In the genomic region with DNA sequence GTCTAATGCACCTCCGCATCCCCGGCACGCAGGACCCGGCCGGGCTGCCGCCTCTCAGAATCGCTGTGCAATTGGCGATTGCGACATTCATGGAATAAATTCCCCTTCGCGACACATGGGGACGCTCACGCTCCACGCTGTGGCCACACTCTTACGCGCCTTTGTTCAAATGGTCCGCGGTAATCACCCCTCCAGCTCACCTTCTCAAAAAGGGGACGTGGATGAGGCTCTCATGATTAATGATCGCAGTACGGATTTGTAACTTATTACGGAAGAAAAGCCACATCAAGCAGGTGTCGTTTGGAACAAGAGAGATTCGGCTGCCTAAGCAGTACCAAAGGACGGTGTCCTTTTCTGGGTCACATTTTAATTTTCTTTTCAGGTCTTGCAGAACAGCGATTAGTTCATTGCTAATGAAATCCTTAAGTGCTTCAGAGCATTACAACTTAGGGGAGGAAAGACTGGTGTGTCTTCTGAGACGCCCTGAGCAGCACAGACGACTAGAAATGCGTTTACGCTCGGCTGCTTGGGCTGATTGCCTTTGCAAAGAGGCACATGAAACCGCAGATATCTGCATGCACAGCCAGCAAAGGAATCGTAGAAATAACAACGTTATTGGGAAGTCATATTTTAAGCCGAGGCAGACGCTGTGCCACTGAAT, we compare ENCODE assay signal across 9 cellular contexts. TPM values are rescaled to one million over a fixed set of nuclear protein-coding genes. Genes with fewer than 3 reads are reported as not detected.
A peak's percentile ranks its signal among the peaks of the same experiment; 100 is the strongest.
DNase-seq lines count a peak whose midpoint lies in the region; ATAC-seq, FAIRE-seq and TF ChIP-seq lines count a peak whose summit lies in the region.
"Had no signal": no experiment of that assay in that cellular context is flagged by ENCODE, and none has a peak within 500 bp of the region (broad histone marks: within the 10 kb centered on the region; RNA-seq: fewer than 3 reads in every experiment).

No MANE protein-coding gene starts in this region.

- H3K27me3 ChIP-seq in IMR-90 (ENCODE audit: control insufficient read depth, insufficient read depth, low read length) (peaks cover 3% of the 10 kb centered on the region), OCI-LY1 (ENCODE audit: insufficient read depth, low read length) (no peaks in the 10 kb centered on the region; the same call in 1 of the 2 replicates), H1 (replicated peaks in 1 of 4; ENCODE audit: control insufficient read depth in 3 of 4, extremely low read depth in 1 of 4, insufficient read depth in 3 of 4, low read length in 3 of 4) (no peaks in the 10 kb centered on the region; a peak in 1 of 7 replicates), lung (ENCODE audit: control insufficient read depth, insufficient read depth) (no peaks in the 10 kb centered on the region), tibial nerve (peaks cover 0 to 3% of the 10 kb centered on the region in 2 donors)

- peak; percentile 50 for DNase-seq in NCI-H510A treated with DMSO at 0.1 percent for 48 hours (lab: John Stamatoyannopoulos, UW)
- DNase-seq in NCI-H510A (lab: John Stamatoyannopoulos, UW) = no peak
- peak; percentile 28 for DNase-seq in IMR-90
- DNase-seq in H1 (ENCODE audit: low read depth in 1 of 2, low spot score in 2 of 2) = peak; percentile 53 to 75
- DNase-seq in lung (ENCODE audit: low spot score) = peak; percentile 65
- peak in 1 of 2 donors; percentile 63 for DNase-seq in tibial nerve (ENCODE audit: low spot score in 2 of 2)

- no peak overlapping the region for H2BK15ac ChIP-seq in IMR-90 (ENCODE audit: low read depth, low read length)
- H2BK15ac ChIP-seq in H1 (ENCODE audit: low read length) = no peak overlapping the region

- no peak overlapping the region for H3K56ac ChIP-seq in IMR-90 (ENCODE audit: extremely low read depth, insufficient read depth, low read length)
- no peak overlapping the region for H3K56ac ChIP-seq in H1 (replicated peaks; ENCODE audit: insufficient read length, low read depth, low read length)

- CTCF ChIA-PET in IMR-90 (lab: Yijun Ruan, JAX) = no interaction called here
- CTCF ChIA-PET in H1 (lab: Charles Lee; ENCODE audit: partially characterized antibody) = interaction anchor here (0.6 to 4.6 kb wide), 35 partner anchors 8 to 708 kb away, joined by 3 to 43 read pairs (median 4); a partner anchor contains a TSS

- no peak overlapping the region for H2AK9ac ChIP-seq in IMR-90 (replicated peaks; ENCODE audit: low read depth, low read length, poor library complexity)

- H2BK5ac ChIP-seq in IMR-90 (ENCODE audit: low read depth, low read length, poor library complexity, severe bottlenecking) (no peak overlapping the region), H1 (ENCODE audit: low read depth, low read length) (0 out of 2 replicates have a peak overlapping the region, but pooled peaks have one; percentile 28)

- H3K4me3 ChIP-seq in IMR-90 (ENCODE audit: insufficient read depth, low read depth, low read length) = no peak overlapping the region
- no peak overlapping the region for H3K4me3 ChIP-seq in OCI-LY1 (ENCODE audit: low read depth, low read length, poor library complexity, severe bottlenecking)
- H3K4me3 ChIP-seq in H1 (ENCODE audit: extremely low read depth in 1 of 4, insufficient read depth in 2 of 4, low read depth in 3 of 4, low read length in 4 of 4) = peak overlapping the region in 1 of 4 experiments; percentile 22; a peak in 1 of 8 replicates
- no peak overlapping the region for H3K4me3 ChIP-seq in lung
- peak overlapping the region in 2 of 4 donors; percentile 8 to 30 for H3K4me3 ChIP-seq in tibial nerve

- H3K9me3 ChIP-seq in IMR-90 (ENCODE audit: control insufficient read depth, insufficient read depth, low read length) = no peaks in the 10 kb centered on the region
- H3K9me3 ChIP-seq in OCI-LY1 (ENCODE audit: low read length) = peaks cover 9% of the 10 kb centered on the region
- peaks cover 0 to 1% of the 10 kb centered on the region in 2 experiments; a peak in 2 of 4 replicates for H3K9me3 ChIP-seq in H1 (ENCODE audit: insufficient read depth in 2 of 2, low read depth in 1 of 2, low read length in 1 of 2)
- no peaks in the 10 kb centered on the region for H3K9me3 ChIP-seq in lung (ENCODE audit: control insufficient read depth in 2 of 2, insufficient read depth in 1 of 2, low read length in 1 of 2)
- peaks cover 0 to 11% (median 3%) of the 10 kb centered on the region in 4 donors for H3K9me3 ChIP-seq in tibial nerve

- H3F3A ChIP-seq in OCI-LY1 (ENCODE audit: insufficient read depth, low read length) = no peaks in the 10 kb centered on the region

- intact Hi-C loops in IMR-90 (cut with micrococcal nuclease) = loop anchor here (1.0 to 5.0 kb wide), 3 partner anchors 794 to 912 kb away; a partner anchor contains a TSS

- H4K20me1 ChIP-seq in IMR-90 (ENCODE audit: insufficient read depth, low read length) (no peaks in the 10 kb centered on the region), OCI-LY1 (ENCODE audit: insufficient read depth, low read length) (no peaks in the 10 kb centered on the region), H1 (replicated peaks in 1 of 2; ENCODE audit: control insufficient read depth in 1 of 2, insufficient read depth in 2 of 2, low read length in 2 of 2) (no peaks in the 10 kb centered on the region)

- TF ChIP-seq EP300 in H1 (IDR thresholded peaks at IDR 0.05; ENCODE audit: borderline replicate concordance in 1 of 2, low read depth in 2 of 2, low read length in 2 of 2) (0 out of 3 replicates have a peak, but pooled peaks of 1 of the 2 experiments have one; percentile 28), tibial nerve (IDR thresholded peaks at IDR 0.05) (peak in 1 of 2 donors; percentile 72)

- H3K9me2 ChIP-seq in OCI-LY1 (ENCODE audit: low read depth, low read length) = no peaks in the 10 kb centered on the region

- H2AFZ ChIP-seq in IMR-90 (replicated peaks; ENCODE audit: low read length, poor library complexity) (peak overlapping the region; percentile 49), OCI-LY1 (ENCODE audit: low read length) (no peak overlapping the region), H1 (ENCODE audit: low read length) (peak overlapping the region; percentile 93)

- 0 out of 2 replicates have a peak, but pooled peaks cover 1% of the 10 kb centered on the region for H3K4me1 ChIP-seq in IMR-90 (ENCODE audit: control insufficient read depth, insufficient read depth, low read length)
- H3K4me1 ChIP-seq in OCI-LY1 (ENCODE audit: insufficient read depth, low read length, severe bottlenecking) = peaks cover 6% of the 10 kb centered on the region
- peaks cover 0 to 2% (median 0%) of the 10 kb centered on the region in 4 experiments; a peak in 2 of 7 replicates for H3K4me1 ChIP-seq in H1 (replicated peaks in 1 of 4; ENCODE audit: control insufficient read depth in 3 of 4, insufficient read depth in 4 of 4, low read length in 3 of 4)
- H3K4me1 ChIP-seq in lung (ENCODE audit: control insufficient read depth in 2 of 2, insufficient read depth in 2 of 2, low read length in 2 of 2) = peaks cover 0 to 6% of the 10 kb centered on the region in 2 donors
- peaks cover 0 to 27% (median 4%) of the 10 kb centered on the region in 4 donors for H3K4me1 ChIP-seq in tibial nerve

- ATAC-seq in IMR-90 (ENCODE audit: low read depth) (peak; percentile 79), lung (ENCODE audit: insufficient read depth, low FRiP score) (peak; percentile 86), HG03097 (IDR thresholded peaks at IDR 0.05; ENCODE audit: low FRiP score, unreplicated experiment) (no peak)

- no peak overlapping the region for H4K5ac ChIP-seq in IMR-90 (ENCODE audit: low read depth, low read length)
- no peak overlapping the region for H4K5ac ChIP-seq in H1 (ENCODE audit: insufficient read length, low read depth, low read length)

- H3K14ac ChIP-seq in IMR-90 (replicated peaks; ENCODE audit: low read depth, low read length) = no peak overlapping the region
- H3K14ac ChIP-seq in H1 (ENCODE audit: insufficient read length) = no peak overlapping the region

- no peaks in the 10 kb centered on the region for H3K36me3 ChIP-seq in IMR-90 (ENCODE audit: control insufficient read depth, insufficient read depth, low read length)
- H3K36me3 ChIP-seq in OCI-LY1 (ENCODE audit: insufficient read depth, low read length) = no peaks in the 10 kb centered on the region
- H3K36me3 ChIP-seq in H1 (ENCODE audit: control insufficient read depth in 2 of 4, insufficient read depth in 4 of 4, low read length in 3 of 4) = no peaks in the 10 kb centered on the region
- no peaks in the 10 kb centered on the region for H3K36me3 ChIP-seq in lung (ENCODE audit: control insufficient read depth in 2 of 2, insufficient read depth in 2 of 2, low read length in 2 of 2)
- H3K36me3 ChIP-seq in tibial nerve = no peaks in the 10 kb centered on the region

- 5% methylated on average over 21 of the region's 36 CpGs; no CpG with 5 or more reads in 1 of the 2 experiments for WGBS in IMR-90 (ENCODE audit: extremely low coverage in 2 of 2, insufficient read length in 1 of 2), 2 experiments
- 42% methylated on average over 36 of the region's 36 CpGs; no CpG with 5 or more reads in 1 of the 2 experiments for WGBS in H1 (ENCODE audit: extremely low coverage in 1 of 2, insufficient coverage in 1 of 2, insufficient read length in 1 of 2, insufficient replicate concordance in 2 of 2, low coverage in 1 of 2, low lambda C conversion rate in 2 of 2, missing lambda C conversion rate in 1 of 2), 2 experiments
- WGBS in lung, 2 donors = 15 to 23% methylated on average over 36 of the region's 36 CpGs
- 8 to 10% methylated on average over 36 of the region's 36 CpGs for WGBS in tibial nerve, 2 donors

- TF ChIP-seq POLR2A in IMR-90 (IDR thresholded peaks at IDR 0.05; ENCODE audit: low read depth, low read length) (no peak), H1 (IDR thresholded peaks at IDR 0.05; ENCODE audit: control extremely low read depth in 1 of 2, low read depth in 2 of 2, low read length in 2 of 2) (no peak), tibial nerve (IDR thresholded peaks at IDR 0.05) (no peak)

- no TSS peak for BruUV-seq in IMR-90 (replicated peaks; lab: Mats Ljungman, UMichigan)

- H3K18ac ChIP-seq in IMR-90 (ENCODE audit: low read depth, low read length) (no peak overlapping the region), H1 (ENCODE audit: extremely low read depth, low read length) (no peak overlapping the region)

- no peaks in the 10 kb centered on the region for H3K23me2 ChIP-seq in H1 (ENCODE audit: low read depth, low read length)

- H4K8ac ChIP-seq in IMR-90 (ENCODE audit: low read depth in 2 of 2, low read length in 2 of 2) = no peak overlapping the region
- no peak overlapping the region; the same call in 1 of the 2 replicates for H4K8ac ChIP-seq in H1 (ENCODE audit: extremely low read depth, insufficient read depth, low read length)

- H3K23ac ChIP-seq in IMR-90 (ENCODE audit: low read depth, low read length) = no peak overlapping the region; the same call in 1 of the 2 replicates
- H3K23ac ChIP-seq in H1 (ENCODE audit: insufficient read length) = no peak overlapping the region

- TF ChIP-seq RAD21 in IMR-90 (IDR thresholded peaks at IDR 0.05; ENCODE audit: low read length) (peak; percentile 80), H1 (IDR thresholded peaks at IDR 0.05 in 1 of 2, conservative IDR thresholded peaks at IDR 0.05 in 1 of 2; ENCODE audit: low read depth in 2 of 2, low read length in 2 of 2) (peak; percentile 98 to 100)

- dilution Hi-C loops in IMR-90 (cut with HindIII; ENCODE audit: low sequenced_read_pairs, unreplicated experiment) = no loop called here

- no peak overlapping the region for H2BK12ac ChIP-seq in H1 (ENCODE audit: low read depth, low read length)

- TF ChIP-seq CTCF in IMR-90 (conservative IDR thresholded peaks at IDR 0.05; ENCODE audit: low read depth, low read length) (peak; percentile 75), OCI-LY1 (IDR thresholded peaks at IDR 0.05; ENCODE audit: low read length) (peak; percentile 84), H1 (IDR thresholded peaks at IDR 0.05; ENCODE audit: control extremely low read depth in 1 of 3, insufficient read depth in 1 of 3, low read depth in 1 of 3, low read length in 3 of 3) (peak; percentile 95 to 98 (median 96)), lung (IDR thresholded peaks at IDR 0.05; ENCODE audit: control extremely low read depth, extremely low read depth) (peak; percentile 98), tibial nerve (IDR thresholded peaks at IDR 0.05) (peak; percentile 83 to 97 (median 93))

- H3K27ac ChIP-seq in IMR-90 (ENCODE audit: insufficient read depth, low read length) (no peak overlapping the region), OCI-LY1 (ENCODE audit: low read depth, low read length, poor library complexity, severe bottlenecking) (no peak overlapping the region), H1 (ENCODE audit: low read depth, low read length) (no peak overlapping the region), lung (ENCODE audit: low read depth in 1 of 2, low read length in 1 of 2) (no peak overlapping the region), tibial nerve (peak overlapping the region in 1 of 4 donors; percentile 61)

- H2BK20ac ChIP-seq in IMR-90 (ENCODE audit: low read depth, low read length) (no peak overlapping the region), H1 (ENCODE audit: low read length) (peak overlapping the region; percentile 40; the same call in 1 of the 2 replicates)

- H3K79me2 ChIP-seq in OCI-LY1 (ENCODE audit: insufficient read depth, low read length) (no peaks in the 10 kb centered on the region), H1 (ENCODE audit: control insufficient read depth in 1 of 2, insufficient read depth in 2 of 2, low read length in 2 of 2) (no peaks in the 10 kb centered on the region)

- no peak overlapping the region for H4K91ac ChIP-seq in IMR-90 (ENCODE audit: insufficient read depth, low read depth, low read length)
- peak overlapping the region; percentile 16 for H4K91ac ChIP-seq in H1 (replicated peaks; ENCODE audit: insufficient read length, low read length)

- no peak overlapping the region for H2AK5ac ChIP-seq in IMR-90 (ENCODE audit: low read depth, low read length)
- H2AK5ac ChIP-seq in H1 (ENCODE audit: low read depth, low read length) = no peak overlapping the region

- H3K79me1 ChIP-seq in IMR-90 (ENCODE audit: low read depth in 1 of 2, low read length in 2 of 2) (no peaks in the 10 kb centered on the region), H1 (ENCODE audit: low read depth, low read length) (no peaks in the 10 kb centered on the region)

- H3K9ac ChIP-seq in IMR-90 (ENCODE audit: low read depth, low read length) (no peak overlapping the region), OCI-LY1 (ENCODE audit: low read length) (no peak overlapping the region), H1 (replicated peaks in 1 of 4; ENCODE audit: extremely low read depth in 1 of 4, low read depth in 3 of 4, low read length in 3 of 4) (no peak overlapping the region)

- no peak overlapping the region for H3K4ac ChIP-seq in IMR-90 (ENCODE audit: low read depth, low read length)
- H3K4ac ChIP-seq in H1 (replicated peaks; ENCODE audit: insufficient read length, low read depth, low read length) = no peak overlapping the region

- in situ Hi-C loops in IMR-90 (cut with MboI; ENCODE audit: low sequenced_read_pairs) = no loop called here

- FAIRE-seq in H1 (lab: Jason Lieb, UNC) = peak; percentile 57

- H3K4me2 ChIP-seq in IMR-90 (ENCODE audit: low read depth, low read length) (peak overlapping the region; percentile 62), OCI-LY1 (ENCODE audit: low read length) (peak overlapping the region; percentile 13; the same call in 1 of the 2 replicates), H1 (ENCODE audit: insufficient read depth in 1 of 2, low read depth in 2 of 2, low read length in 2 of 2) (peak overlapping the region in 1 of 2 experiments; percentile 45; a peak in 3 of 4 replicates)

- no peaks in the 10 kb centered on the region for H3K9me1 ChIP-seq in IMR-90 (ENCODE audit: insufficient read depth, low read length)

- POLR2A ChIA-PET in IMR-90 (lab: Charles Lee; ENCODE audit: unreplicated experiment) = no interaction called here
- POLR2A ChIA-PET in H1 (lab: Charles Lee; ENCODE audit: partially characterized antibody) = interaction anchor here (1.0 kb wide), 1 partner anchor 211 kb away, joined by 3 read pairs; no protein-coding TSS in a partner anchor

- H2BK120ac ChIP-seq in IMR-90 (ENCODE audit: low read depth, low read length) (no peak overlapping the region), H1 (replicated peaks; ENCODE audit: low read depth, low read length) (no peak overlapping the region)

RNA-seq across cellular contexts. Expression of a gene that starts 37.3 kb away (rescaled TPM):
- not detected in 2 replicates for total RNA-seq in IMR-90 (2012; rRNA removed)
- polyA plus RNA-seq in IMR-90 (2012; rRNA removed) = not detected in 2 replicates
- 0.01 TPM in 1 of 2 replicates, not detected in the other for polyA plus RNA-seq in IMR-90 (2012; cell fraction: cytosol; rRNA removed)
- polyA plus RNA-seq in IMR-90 (2012; cell fraction: nucleus; rRNA removed; ENCODE audit: low replicate concordance) = 0.03 and 0.10 TPM in 2 replicates
- total RNA-seq in H1 (2021; fragmentation: NEBNext Ultra II Directional; extraction: Animal tissue kit (Norgen Biotek cat#: 25700)) = 0.48 and 1.3 TPM in 2 replicates
- polyA plus RNA-seq in H1 (2011; rRNA removed) = 0.36 and 1.1 TPM in 2 replicates
- 0.47 TPM for polyA plus RNA-seq in H1 (2011; cell fraction: cytosol; rRNA removed)
- 2.0 TPM for polyA plus RNA-seq in H1 (2011; cell fraction: nucleus; rRNA removed)
- polyA plus RNA-seq in H1 (2012, experiment 1 of 2) = 0.20 to 0.96 TPM (median 0.35 TPM) in 4 replicates
- 0.12 TPM for polyA plus RNA-seq in H1 (2012, experiment 2 of 2)
- 0.34 TPM for polyA plus RNA-seq in H1 (2013, experiment 1 of 2)
- 0.39 TPM for polyA plus RNA-seq in H1 (2013, experiment 2 of 2)
- polyA minus RNA-seq in H1 (2011; rRNA and poly(A)+ RNA removed) = 1.6 and 1.8 TPM in 2 replicates
- polyA minus RNA-seq in H1 (2011; cell fraction: cytosol; rRNA and poly(A)+ RNA removed) = 1.2 TPM
- 3.6 TPM for polyA minus RNA-seq in H1 (2011; cell fraction: nucleus; rRNA and poly(A)+ RNA removed)
- total RNA-seq in lung = 10 to 100 TPM; 66.2 to 85.6 TPM
- polyA plus RNA-seq in lung = 10 to 100 TPM; 23.5 to 27.2 TPM
- 100 to 1,000 TPM in 3 of 4 donors, 10 to 100 TPM in 1; 99.0 to 179 (median 125) TPM for total RNA-seq in tibial nerve
- total RNA-seq: CD4-positive, CD25-positive, alpha-beta regulatory T cell had no signal

RNA-seq across cellular contexts. Expression of a gene that starts 44.5 kb away (rescaled TPM):
- total RNA-seq in IMR-90 (2012; rRNA removed) (898 and 910 TPM in 2 replicates), lung (100 to 1,000 TPM; 210 to 505 TPM), tibial nerve (100 to 1,000 TPM; 105 to 155 (median 124) TPM)
- polyA plus RNA-seq in IMR-90 (2012; rRNA removed) (984 and 1,062 TPM in 2 replicates), H1 (2011; rRNA removed) (1,559 and 2,203 TPM in 2 replicates), lung (100 to 1,000 TPM; 212 to 495 TPM)
- polyA plus RNA-seq in IMR-90 (2012; cell fraction: cytosol; rRNA removed) = 147 and 655 TPM in 2 replicates
- 78.5 and 464 TPM in 2 replicates for polyA plus RNA-seq in IMR-90 (2012; cell fraction: nucleus; rRNA removed; ENCODE audit: low replicate concordance)
- total RNA-seq in H1 (2021; fragmentation: NEBNext Ultra II Directional; extraction: Animal tissue kit (Norgen Biotek cat#: 25700)) = 2,056 and 2,064 TPM in 2 replicates
- polyA plus RNA-seq in H1 (2011; cell fraction: cytosol; rRNA removed) = 3,091 TPM
- polyA plus RNA-seq in H1 (2011; cell fraction: nucleus; rRNA removed) = 846 TPM
- polyA plus RNA-seq in H1 (2012, experiment 1 of 2) = 2,430 to 2,650 TPM (median 2,578 TPM) in 4 replicates
- polyA plus RNA-seq in H1 (2012, experiment 2 of 2) = 345 TPM
- 714 TPM for polyA plus RNA-seq in H1 (2013, experiment 1 of 2)
- polyA plus RNA-seq in H1 (2013, experiment 2 of 2) = 699 TPM
- 1,671 and 1,842 TPM in 2 replicates for polyA minus RNA-seq in H1 (2011; rRNA and poly(A)+ RNA removed)
- polyA minus RNA-seq in H1 (2011; cell fraction: cytosol; rRNA and poly(A)+ RNA removed) = 628 TPM
- polyA minus RNA-seq in H1 (2011; cell fraction: nucleus; rRNA and poly(A)+ RNA removed) = 352 TPM

Comparison
In these comparisons a context has a peak if more than half of its experiments do, and no peak if none do; other contexts are left out.
1. RNA of a gene that starts 37.3 kb away (total RNA-seq): 99.0 to 179 TPM in tibial nerve and 66.2 to 85.6 TPM in lung; 0.48 to 1.3 TPM in H1 and not detected in IMR-90; every median in the first group is over 10 times any median in the second.
2. Peak in every context shown above with its lines, with median percentiles within 50 percentile points of each other: CTCF ChIP-seq.